In genomic region chr18:66838340-66838987, GRCh38 we compare ENCODE assay signal across 13 cellular contexts.
"Had no signal": no experiment of that assay in that cellular context is flagged by ENCODE, and none has a peak within 500 bp of the region (broad histone marks: within the 10 kb centered on the region; RNA-seq: fewer than 3 reads in every experiment).

No MANE protein-coding gene starts in this region.

- DNase-seq: activated CD4-positive, alpha-beta T cell treated with anti-CD3 and anti-CD28 coated beads, Interleukin-2, amount 50 U/mL, for 1 hour; activated CD8-positive, alpha-beta memory T cell treated with anti-CD3 and anti-CD28 coated beads for 24 hours; activated naive CD4-positive, alpha-beta T cell treated with Interleukin-2 at 50 U/mL for 16 hours; anterior cingulate cortex; endodermal cell; mesenchymal stem cell; naive thymus-derived CD8-positive, alpha-beta T cell; small intestine; stomach; testis; upper lobe of left lung had no signal

- H3K4me1 Mint-ChIP-seq: endodermal cell; naive thymus-derived CD8-positive, alpha-beta T cell had no signal

- ATAC-seq: left lung; naive thymus-derived CD8-positive, alpha-beta T cell had no signal

- H3K36me3 ChIP-seq: left lung, stomach, upper lobe of left lung had no signal

- H3K4me3 ChIP-seq: hepatocyte, left lung, stomach, testis, upper lobe of left lung had no signal

- H3K79me2 ChIP-seq: hepatocyte had no signal

- H3K4me3 Mint-ChIP-seq: endodermal cell; naive thymus-derived CD8-positive, alpha-beta T cell had no signal

- H3K27me3 Mint-ChIP-seq: naive thymus-derived CD8-positive, alpha-beta T cell had no signal

- H3K36me3 Mint-ChIP-seq: naive thymus-derived CD8-positive, alpha-beta T cell had no signal

- H3K27ac Mint-ChIP-seq: endodermal cell had no signal

- H3K9me3 ChIP-seq: left lung, stomach, testis, upper lobe of left lung had no signal

- H3K9me3 Mint-ChIP-seq: endodermal cell had no signal

- H3K27ac ChIP-seq: hepatocyte, left lung, stomach, testis, upper lobe of left lung had no signal

- H2AFZ ChIP-seq: hepatocyte had no signal

- H3K27me3 ChIP-seq: hepatocyte, left lung, stomach, testis, upper lobe of left lung had no signal

- H3K4me2 ChIP-seq: hepatocyte had no signal

- H3K4me1 ChIP-seq: left lung, stomach, testis, upper lobe of left lung had no signal
